In genomic region chr13:108624108-108624507, GRCh38 we compare ENCODE assay signal across 10 cellular contexts. TPM values are rescaled to one million over a fixed set of nuclear protein-coding genes. Genes with fewer than 3 reads are reported as not detected.
"Had no signal": no experiment of that assay in that cellular context is flagged by ENCODE, and none has a peak within 500 bp of the region (broad histone marks: within the 10 kb centered on the region; RNA-seq: fewer than 3 reads in every experiment).

No MANE protein-coding gene starts in this region.

- FAIRE-seq: H1 had no signal

- H3K9ac ChIP-seq: GM23248 had no signal

- H3K36me3 ChIP-seq: HAP-1 had no signal

- DNase-seq: GM23248, H7, HFFc6, KG1 had no signal

- H3K4me1 ChIP-seq: HAP-1 had no signal

- H3K27ac ChIP-seq: GM23248, HL-60 had no signal

- H3K4me3 ChIP-seq: GM23248, HAP-1 had no signal

- ATAC-seq: HCT116 had no signal

- H2AFZ ChIP-seq: GM23248 had no signal

- H3K9me3 ChIP-seq: HAP-1 had no signal

RNA-seq across cellular contexts. Expression of gene MYO16, which starts 5.3 kb away (rescaled TPM):
- total RNA-seq: GM23248, HFFc6, HT1080 had no signal
- polyA plus RNA-seq: GM23248, IgD-negative memory B cell had no signal
